ENCODE assay signal across 10 cellular contexts in genomic region chr10:102001435-102002068, GRCh38.
DNase-seq lines count a peak whose midpoint lies in the region; ATAC-seq and TF ChIP-seq lines count a peak whose summit lies in the region.
"Had no signal": no experiment of that assay in that cellular context is flagged by ENCODE, and none has a peak within 500 bp of the region (broad histone marks: within the 10 kb centered on the region; RNA-seq: fewer than 3 reads in every experiment).

No MANE protein-coding gene starts in this region.

- CTCF ChIA-PET in GM10248 (lab: Yijun Ruan, JAX), result interaction anchor here (0.8 to 21.1 kb wide), 10 partner anchors 9 to 159 kb away, joined by 3 to 831 read pairs (median 5); partner anchors contain the start of gene KCNIP2

- TF ChIP-seq CTCF in GM10248 (IDR thresholded peaks at IDR 0.05; ENCODE audit: control extremely low read depth, extremely low read depth, low read depth, missing control alignments), result no peak

- ATAC-seq in GM19463 (IDR thresholded peaks at IDR 0.05; ENCODE audit: unreplicated experiment), result peak; percentile 71
- peak; percentile 72 for ATAC-seq in HG03442 (IDR thresholded peaks at IDR 0.05; ENCODE audit: unreplicated experiment)
- no peak for ATAC-seq in central memory CD8-positive, alpha-beta T cell (replicated peaks; ENCODE audit: extremely low read depth, poor library complexity, severe bottlenecking)

- no peaks in the 10 kb centered on the region for H3K9me3 Mint-ChIP-seq in central memory CD8-positive, alpha-beta T cell
- H3K9me3 Mint-ChIP-seq: neural crest cell had no signal

- peaks cover 19% of the 10 kb centered on the region for H3K4me1 Mint-ChIP-seq in central memory CD8-positive, alpha-beta T cell
- H3K4me1 Mint-ChIP-seq: neural crest cell had no signal

- H3K36me3 Mint-ChIP-seq in central memory CD8-positive, alpha-beta T cell (ENCODE audit: insufficient read depth), result peaks cover 45% of the 10 kb centered on the region

- DNase-seq in GM10248 (ENCODE audit: extremely low spot score) (peak; percentile 46), putamen (ENCODE audit: low spot score) (no peak), NCI-H187 treated with DMSO at 0.1 percent for 48 hours (lab: John Stamatoyannopoulos, UW) (no peak), DMS53 treated with DMSO at 0.1 percent for 48 hours (lab: John Stamatoyannopoulos, UW; ENCODE audit: unreplicated experiment) (no peak)
- no peak for DNase-seq in central memory CD8-positive, alpha-beta T cell (ENCODE audit: low spot score in 2 of 2)
- no peak for DNase-seq in activated CD4-positive, alpha-beta T cell treated with anti-CD3 and anti-CD28 coated beads for 4 hours
- DNase-seq: GDM1 had no signal

- peak overlapping the region; percentile 5 for H3K27ac Mint-ChIP-seq in central memory CD8-positive, alpha-beta T cell (ENCODE audit: low read depth)

- POLR2A ChIA-PET in GM10248 (lab: Yijun Ruan, JAX), result interaction anchor here (0.9 kb wide), 1 partner anchor 30 kb away, joined by 3 read pairs; no protein-coding TSS in a partner anchor

- H3K4me3 Mint-ChIP-seq in central memory CD8-positive, alpha-beta T cell, result no peak overlapping the region
- H3K4me3 Mint-ChIP-seq: neural crest cell had no signal

- no peaks in the 10 kb centered on the region for H3K27me3 Mint-ChIP-seq in central memory CD8-positive, alpha-beta T cell
